In genomic region chr2:151718247-151718646, GRCh38 we compare ENCODE assay signal across 32 cellular contexts.
"Had no signal": no experiment of that assay in that cellular context is flagged by ENCODE, and none has a peak within 500 bp of the region (broad histone marks: within the 10 kb centered on the region; RNA-seq: fewer than 3 reads in every experiment).

No MANE protein-coding gene starts in this region.

- H3K27ac Mint-ChIP-seq: activated CD4-positive, alpha-beta T cell treated with anti-CD3 and anti-CD28 coated beads, Interleukin-2, amount 10 ng/mL, durations not matched to agents 24 days and 14 days; activated CD8-positive, alpha-beta T cell treated with anti-CD3 and anti-CD28 coated beads for 36 hours; activated naive CD8-positive, alpha-beta T cell treated with anti-CD3 and anti-CD28 coated beads for 36 hours; activated T-cell treated with anti-CD3 and anti-CD28 coated beads, Interleukin-2, amount 50 U/mL, for 72 hours; activated T-helper 17 cell treated with anti-CD3 and anti-CD28 coated beads, Interleukin-2, amount 50 U/mL, for 72 hours; T-helper 1 cell treated with Interleukin-12 subunit alpha and Interleukin-12 subunit beta and Interleukin-4 antibody, amounts not matched to agents 30 μg/mL and 1 μg/mL, for 36 hours; T-helper 2 cell treated with Interferon-gamma antibody and Interleukin-4, amounts not matched to agents 5 μg/mL and 100 μg/mL, for 36 hours had no signal

- H3K36me3 ChIP-seq: cardiac muscle cell, SJSA1 had no signal

- ATAC-seq: activated CD8-positive, alpha-beta T cell treated with anti-CD3 and anti-CD28 coated beads for 36 hours; activated T-cell treated with anti-CD3 and anti-CD28 coated beads, Interleukin-2, amount 50 U/mL, for 72 hours; activated T-helper 17 cell treated with anti-CD3 and anti-CD28 coated beads, Interleukin-2, amount 50 U/mL, for 72 hours; Panc1 had no signal

- H3K4me3 Mint-ChIP-seq: activated CD4-positive, alpha-beta T cell treated with anti-CD3 and anti-CD28 coated beads, Interleukin-2, amount 10 ng/mL, durations not matched to agents 24 days and 14 days; activated CD8-positive, alpha-beta T cell treated with anti-CD3 and anti-CD28 coated beads for 36 hours; activated naive CD8-positive, alpha-beta T cell treated with anti-CD3 and anti-CD28 coated beads for 36 hours; activated T-cell treated with anti-CD3 and anti-CD28 coated beads, Interleukin-2, amount 50 U/mL, for 72 hours; activated T-helper 17 cell treated with anti-CD3 and anti-CD28 coated beads, Interleukin-2, amount 50 U/mL, for 72 hours; central memory CD8-positive, alpha-beta T cell; T-helper 1 cell treated with Interleukin-12 subunit alpha and Interleukin-12 subunit beta and Interleukin-4 antibody, amounts not matched to agents 30 μg/mL and 1 μg/mL, for 36 hours; T-helper 2 cell treated with Interferon-gamma antibody and Interleukin-4, amounts not matched to agents 5 μg/mL and 100 μg/mL, for 36 hours had no signal

- H3K4me1 ChIP-seq: SJSA1 had no signal

- H3K27me3 ChIP-seq: cardiac muscle cell, SJSA1 had no signal

- H3K9me3 ChIP-seq: SJSA1, SK-N-SH had no signal

- FAIRE-seq: TTC549 had no signal

- H3K36me3 Mint-ChIP-seq: activated naive CD8-positive, alpha-beta T cell treated with anti-CD3 and anti-CD28 coated beads for 36 hours had no signal

- H3K9me3 Mint-ChIP-seq: activated CD8-positive, alpha-beta T cell treated with anti-CD3 and anti-CD28 coated beads for 36 hours; activated naive CD8-positive, alpha-beta T cell treated with anti-CD3 and anti-CD28 coated beads for 36 hours; T-helper 1 cell treated with Interleukin-12 subunit alpha and Interleukin-12 subunit beta and Interleukin-4 antibody, amounts not matched to agents 30 μg/mL and 1 μg/mL, for 36 hours; T-helper 2 cell treated with Interferon-gamma antibody and Interleukin-4, amounts not matched to agents 5 μg/mL and 100 μg/mL, for 36 hours had no signal

- DNase-seq: activated CD4-positive, alpha-beta T cell treated with anti-CD3 and anti-CD28 coated beads, Interleukin-2, amount 10 ng/mL, durations not matched to agents 24 days and 14 days; activated CD4-positive, alpha-beta T cell treated with anti-CD3 and anti-CD28 coated beads, Interleukin-2, amount 50 U/mL, for 4 hours; activated CD8-positive, alpha-beta T cell treated with anti-CD3 and anti-CD28 coated beads for 36 hours; activated effector memory CD4-positive, alpha-beta T cell treated with anti-CD3 and anti-CD28 coated beads, Interleukin-2, amount 50 U/mL, for 16 hours; activated naive CD4-positive, alpha-beta T cell; activated naive CD4-positive, alpha-beta T cell treated with anti-CD3 and anti-CD28 coated beads, Interleukin-2, amount 50 U/mL, for 16 hours; activated naive CD8-positive, alpha-beta T cell treated with anti-CD3 and anti-CD28 coated beads for 36 hours; activated T-cell treated with anti-CD3 and anti-CD28 coated beads, Interleukin-2, amount 50 U/mL, for 1 hour; activated T-cell treated with anti-CD3 and anti-CD28 coated beads, Interleukin-2, amount 50 U/mL, for 72 hours; amniotic stem cell; aorta; KG1; MM.1S; NCI-H1048; NCI-H1105 treated with DMSO at 0.1 percent for 48 hours; NCI-H1436; NCI-H1694; NCI-H1930; NCI-H2081 treated with DMSO at 0.1 percent for 48 hours; NCI-H226; NCI-H446 treated with DMSO at 0.1 percent for 48 hours; NCI-H524; SHP77 treated with DMSO at 0.1 percent for 48 hours; SK-N-SH had no signal

- H3K4me3 ChIP-seq: cardiac muscle cell, SJSA1 had no signal

- H3K4me1 Mint-ChIP-seq: activated CD4-positive, alpha-beta T cell treated with anti-CD3 and anti-CD28 coated beads, Interleukin-2, amount 10 ng/mL, durations not matched to agents 24 days and 14 days; activated naive CD8-positive, alpha-beta T cell treated with anti-CD3 and anti-CD28 coated beads for 36 hours; activated T-helper 17 cell treated with anti-CD3 and anti-CD28 coated beads, Interleukin-2, amount 50 U/mL, for 72 hours; central memory CD8-positive, alpha-beta T cell had no signal

- H3K27ac ChIP-seq: cardiac muscle cell, SJSA1 had no signal

- H3K27me3 Mint-ChIP-seq: activated CD4-positive, alpha-beta T cell treated with anti-CD3 and anti-CD28 coated beads, Interleukin-2, amount 10 ng/mL, durations not matched to agents 24 days and 14 days; activated CD8-positive, alpha-beta T cell treated with anti-CD3 and anti-CD28 coated beads for 36 hours; activated naive CD8-positive, alpha-beta T cell treated with anti-CD3 and anti-CD28 coated beads for 36 hours; activated T-helper 17 cell treated with anti-CD3 and anti-CD28 coated beads, Interleukin-2, amount 50 U/mL, for 72 hours had no signal
